ENCODE assay signal across 1 cellular context in the genomic region with DNA sequence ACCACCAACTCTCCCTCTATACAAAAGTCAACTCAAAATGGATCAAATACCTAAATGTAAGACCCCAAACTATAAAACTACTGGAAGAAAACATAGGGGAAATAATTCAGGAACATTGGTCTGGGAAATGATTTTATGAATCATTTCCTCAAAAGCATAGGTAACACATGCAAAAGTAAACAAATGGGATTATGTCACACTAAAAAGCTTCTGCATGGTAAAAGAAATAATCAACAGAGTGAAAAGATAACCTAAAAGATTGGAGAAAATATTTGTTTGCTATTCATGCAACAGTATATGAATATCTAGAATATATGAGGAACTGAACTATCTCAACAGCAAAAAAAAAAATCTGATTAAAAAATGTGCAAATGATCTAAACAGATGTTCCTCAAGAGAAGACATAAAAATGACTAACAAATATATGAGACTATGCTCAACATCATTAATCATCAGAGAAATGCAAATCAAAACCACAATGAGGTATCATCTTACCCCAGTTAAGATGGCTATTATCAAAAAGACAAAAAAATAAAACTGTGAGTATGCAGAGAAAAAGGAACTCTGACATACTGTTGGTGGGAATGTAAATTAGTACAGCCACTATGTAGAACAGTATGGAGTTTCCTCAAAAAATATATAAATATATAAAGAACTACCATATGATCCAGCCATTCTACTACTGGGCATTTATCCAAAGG.
TF ChIP-seq lines count a peak whose summit lies in the region.

No MANE protein-coding gene starts in this region.

TF ChIP-seq in SK-N-SH, 30 proteins besides CTCF, POLR2A, EP300 and RAD21 (continued from another document):
- TF ChIP-seq POLR2AphosphoS5 (IDR thresholded peaks at IDR 0.05; ENCODE audit: low read depth, low read length) (0 out of 2 replicates have a peak, but pooled peaks have one; percentile 19), FOXM1 (IDR thresholded peaks at IDR 0.05; ENCODE audit: low read depth) (peak; percentile 27; the same call in 1 of the 2 replicates), TCF12 (IDR thresholded peaks at IDR 0.05) (peak; percentile 86), GABPA (IDR thresholded peaks at IDR 0.05; ENCODE audit: low read depth) (no peak), ELF1 (IDR thresholded peaks at IDR 0.05) (no peak)
